ENCODE assay signal across 21 cellular contexts in genomic region chr3:26087751-26088150, GRCh38.
A peak's percentile ranks its signal among the peaks of the same experiment; 100 is the strongest.
DNase-seq lines count a peak whose midpoint lies in the region; ATAC-seq, FAIRE-seq and TF ChIP-seq lines count a peak whose summit lies in the region.
"Had no signal": no experiment of that assay in that cellular context is flagged by ENCODE, and none has a peak within 500 bp of the region (broad histone marks: within the 10 kb centered on the region; RNA-seq: fewer than 3 reads in every experiment).

No MANE protein-coding gene starts in this region.

- H3K4me1 Mint-ChIP-seq in endodermal cell = no peaks in the 10 kb centered on the region

- H3K9ac ChIP-seq in endodermal cell (ENCODE audit: extremely low read depth, low read length, poor library complexity, severe bottlenecking) = no peak overlapping the region
- H3K9ac ChIP-seq: BLaER1 treated with 17β-estradiol and CSF1 and Interleukin-3, amounts not matched to agents 10 nM and 100 nM had no signal

- no peak overlapping the region for H3K4me3 Mint-ChIP-seq in endodermal cell
- H3K4me3 Mint-ChIP-seq: CD4-positive, alpha-beta T cell; CD8-positive, alpha-beta T cell had no signal

- H3K9me3 ChIP-seq in A549 = no peaks in the 10 kb centered on the region; the same call in 2 of the 3 replicates
- no peaks in the 10 kb centered on the region for H3K9me3 ChIP-seq in HEK293 (ENCODE audit: control insufficient read depth, insufficient read depth, low read depth, low read length)
- peaks cover 34% of the 10 kb centered on the region for H3K9me3 ChIP-seq in endodermal cell (ENCODE audit: control insufficient read depth, low read length)
- H3K9me3 ChIP-seq: BE2C had no signal

- no peak for FAIRE-seq in A549 (lab: Jason Lieb, UNC)
- FAIRE-seq: D721Med, G401.6, GM12891, GM19239 had no signal

- no peak overlapping the region for H3K27ac Mint-ChIP-seq in endodermal cell
- H3K27ac Mint-ChIP-seq: CD4-positive, alpha-beta T cell; CD8-positive, alpha-beta T cell had no signal

- H3K27ac ChIP-seq in A549 (no peak overlapping the region), HEK293 (ENCODE audit: extremely low read depth, low read depth, low read length) (no peak overlapping the region), endodermal cell (ENCODE audit: low read depth, low read length) (no peak overlapping the region)
- H3K27ac ChIP-seq: 22Rv1; BLaER1 treated with 17β-estradiol and CSF1 and Interleukin-3, amounts not matched to agents 10 nM and 100 nM; C4-2B had no signal

- WGBS in A549 (ENCODE audit: missing lambda C conversion rate) = 0% methylated on average over 3 of the region's 3 CpGs
- WGBS in endodermal cell (ENCODE audit: insufficient coverage in 1 of 2, insufficient read length in 1 of 2), 2 experiments = 81 to 84% methylated on average over 3 of the region's 3 CpGs

- POLR2A ChIA-PET in A549 (lab: Yijun Ruan, JAX) = no interaction called here
- POLR2A ChIA-PET in HEK293 (lab: Yijun Ruan, JAX) = no interaction called here

- H3K27me3 ChIP-seq in endodermal cell (ENCODE audit: control insufficient read depth, insufficient read depth, low read length, poor library complexity, severe bottlenecking) = no peaks in the 10 kb centered on the region
- H3K27me3 ChIP-seq: BE2C; BLaER1 treated with 17β-estradiol and CSF1 and Interleukin-3, amounts not matched to agents 10 nM and 100 nM had no signal

- CTCF ChIA-PET in A549 (lab: Yijun Ruan, JAX) (no interaction called here), HEK293 (lab: Yijun Ruan, JAX) (no interaction called here)

- H3K4me1 ChIP-seq in A549 = no peaks in the 10 kb centered on the region
- H3K4me1 ChIP-seq in HEK293 (ENCODE audit: control insufficient read depth, insufficient read depth, low read length) = no peaks in the 10 kb centered on the region
- H3K4me1 ChIP-seq in endodermal cell (ENCODE audit: control insufficient read depth, insufficient read depth, low read length) = no peaks in the 10 kb centered on the region
- H3K4me1 ChIP-seq: BE2C, Caco-2 had no signal

- no peak overlapping the region for H3K4me2 ChIP-seq in A549
- H3K4me2 ChIP-seq: BLaER1 treated with 17β-estradiol and CSF1 and Interleukin-3, amounts not matched to agents 10 nM and 100 nM had no signal

- H3K4me3 ChIP-seq in A549 = no peak overlapping the region
- no peak overlapping the region for H3K4me3 ChIP-seq in HEK293 (ENCODE audit: low read depth, low read length)
- H3K4me3 ChIP-seq in endodermal cell (ENCODE audit: low read length) = peak overlapping the region; percentile 62

- no peak for DNase-seq in A549 (ENCODE audit: low read depth in 1 of 2, low spot score in 1 of 2)
- no peak for DNase-seq in endodermal cell
- DNase-seq in ecto neural progenitor cell (ENCODE audit: low spot score) = no peak
- no peak for DNase-seq in dedifferentiated amniotic fluid mesenchymal stem cell (ENCODE audit: extremely low spot score)
- DNase-seq in nucleus accumbens (lab: John Stamatoyannopoulos, UW) = no peak
- DNase-seq: ACHN; BE2C; Caco-2; Calu3; CD4-positive, alpha-beta T cell; CD8-positive, alpha-beta T cell; DMS79 treated with DMSO at 0.1 percent for 48 hours; GF-D8 had no signal

- no peak for TF ChIP-seq RAD21 in A549 (conservative IDR thresholded peaks at IDR 0.05 in 1 of 2, IDR thresholded peaks at IDR 0.05 in 1 of 2)

- TF ChIP-seq EP300 in A549 (IDR thresholded peaks at IDR 0.05) = no peak

- H3K27me3 Mint-ChIP-seq in endodermal cell (ENCODE audit: insufficient read depth) = no peaks in the 10 kb centered on the region
- H3K27me3 Mint-ChIP-seq: CD4-positive, alpha-beta T cell had no signal

- ATAC-seq in A549 = no peak
- ATAC-seq: CD8-positive, alpha-beta T cell had no signal

- peaks cover 35% of the 10 kb centered on the region for H3K9me3 Mint-ChIP-seq in endodermal cell

- no peak for TF ChIP-seq POLR2A in A549 (IDR thresholded peaks at IDR 0.05; ENCODE audit: low read length)

- H3K36me3 ChIP-seq in HEK293 (ENCODE audit: control insufficient read depth in 2 of 2, insufficient read depth in 1 of 2, low read length in 2 of 2) (no peaks in the 10 kb centered on the region), endodermal cell (ENCODE audit: control insufficient read depth, insufficient read depth, low read length) (no peaks in the 10 kb centered on the region)
- H3K36me3 ChIP-seq: BE2C had no signal

- H3K36me3 Mint-ChIP-seq in endodermal cell (ENCODE audit: low read depth) = peaks cover 7% of the 10 kb centered on the region
- H3K36me3 Mint-ChIP-seq: CD8-positive, alpha-beta T cell had no signal

- TF ChIP-seq CTCF in A549 (IDR thresholded peaks at IDR 0.05) (no peak), HEK293 (tag by site-specific recombination; IDR thresholded peaks at IDR 0.05) (no peak), endodermal cell (conservative IDR thresholded peaks at IDR 0.05) (no peak)

TF ChIP-seq in A549, 52 proteins besides CTCF, POLR2A, EP300 and RAD21:
- no peak for TF ChIP-seq MAFK (IDR thresholded peaks at IDR 0.05; ENCODE audit: partially characterized antibody)
- peak; percentile 78 for TF ChIP-seq ZFP36 (IDR thresholded peaks at IDR 0.05; ENCODE audit: borderline replicate concordance, partially characterized antibody)
- no peak for TF ChIP-seq CBX8 (IDR thresholded peaks at IDR 0.05)
- no peak for TF ChIP-seq HOXB13 (CRISPR knock-in tag; IDR thresholded peaks at IDR 0.05; ENCODE audit: low read depth)
- no peak for TF ChIP-seq KDM1A (IDR thresholded peaks at IDR 0.05; ENCODE audit: low read depth)
- TF ChIP-seq FOSB (CRISPR knock-in tag; IDR thresholded peaks at IDR 0.05) = no peak
- no peak for TF ChIP-seq USF2 (IDR thresholded peaks at IDR 0.05)
- no peak for TF ChIP-seq RFX5 (IDR thresholded peaks at IDR 0.05)

TF ChIP-seq in HEK293, 187 proteins besides CTCF, POLR2A, EP300 and RAD21:
- TF ChIP-seq ZNF585B (tag by site-specific recombination; IDR thresholded peaks at IDR 0.05) = peak; percentile 81
- TF ChIP-seq ZSCAN23 (tag by site-specific recombination; IDR thresholded peaks at IDR 0.05) = no peak
